8 cellular contexts compared by ENCODE assay signal in genomic region chr5:126852104-126852531, GRCh38.
DNase-seq lines count a peak whose midpoint lies in the region; ATAC-seq and TF ChIP-seq lines count a peak whose summit lies in the region.

No MANE protein-coding gene starts in this region.

- H3K27ac ChIP-seq in HUES48 (ENCODE audit: low read depth, low read length) (peak overlapping the region; percentile 2), heart left ventricle (peak overlapping the region; percentile 14 to 83 (median 47))

- H3K4me3 ChIP-seq in HUES48 (ENCODE audit: low read depth, low read length) (no peak overlapping the region), heart left ventricle (peak overlapping the region in 2 of 12 donors; percentile 11 to 13)

- H3K9me3 ChIP-seq in HUES48 (ENCODE audit: control insufficient read depth, insufficient read depth, low read length) (no peaks in the 10 kb centered on the region), heart left ventricle (no peaks in the 10 kb centered on the region)

- TF ChIP-seq POLR2A in heart left ventricle (IDR thresholded peaks at IDR 0.05) = no peak

- no peak for TF ChIP-seq CTCF in heart left ventricle (IDR thresholded peaks at IDR 0.05)

- DNase-seq in GM03348 (ENCODE audit: low spot score) (peak; percentile 50), heart left ventricle (peak in 1 of 5 donors; percentile 23), NCI-H2171 treated with DMSO at 0.1 percent for 48 hours (lab: John Stamatoyannopoulos, UW) (no peak), G401 (ENCODE audit: low spot score) (no peak), NCI-H2171 (lab: John Stamatoyannopoulos, UW) (no peak)
- no peak for DNase-seq in stimulated activated CD4-positive, alpha-beta T cell treated with anti-CD3 and anti-CD28 coated beads, Interleukin-4, amount 100 ng/mL, for 24 hours

- peak overlapping the region; percentile 25; the same call in 1 of the 2 replicates for H3K9ac ChIP-seq in HUES48 (ENCODE audit: low read depth, low read length)

- H3K27me3 ChIP-seq in HUES48 (ENCODE audit: control insufficient read depth, insufficient read depth, low read length) = no peaks in the 10 kb centered on the region
- H3K27me3 ChIP-seq in heart left ventricle = no peaks in the 10 kb centered on the region

- 42 to 61% (median 50%) methylated on average over 3 of the region's 3 CpGs for WGBS in heart left ventricle, 4 donors

- ATAC-seq in GM21390 (IDR thresholded peaks at IDR 0.05; ENCODE audit: unreplicated experiment) (peak; percentile 75), heart left ventricle (peak; percentile 19 to 62 (median 48))

- intact Hi-C loops in heart left ventricle (cut with DNase I) = loop anchor here in 3 of 10 donors (10.0 kb wide), 1 partner anchor 183 kb away; the partner anchor contains the start of gene MARCHF3 (in 3 of the 3)

- in situ Hi-C loops in G401 (cut with HindIII; ENCODE audit: low sequenced_read_pairs) = no loop called here

- H3K36me3 ChIP-seq in HUES48 (ENCODE audit: control insufficient read depth, insufficient read depth, low read length) (peaks cover 3% of the 10 kb centered on the region; the same call in 1 of the 2 replicates), heart left ventricle (no peaks in the 10 kb centered on the region)

- H3K4me1 ChIP-seq in HUES48 (ENCODE audit: control insufficient read depth, insufficient read depth, low read length) (peaks cover 40% of the 10 kb centered on the region), heart left ventricle (peaks cover 0 to 56% (median 32%) of the 10 kb centered on the region in 12 donors)
